Comparison of ENCODE assay signal across 19 cellular contexts in genomic region chr4:188245651-188246050, GRCh38.
"Had no signal": no experiment of that assay in that cellular context is flagged by ENCODE, and none has a peak within 500 bp of the region (broad histone marks: within the 10 kb centered on the region; RNA-seq: fewer than 3 reads in every experiment).

No MANE protein-coding gene starts in this region.

- H2AFZ ChIP-seq: hepatocyte had no signal

- H3K79me2 ChIP-seq: hepatocyte had no signal

- H3K9me3 ChIP-seq: esophagus muscularis mucosa, gastroesophageal sphincter, heart left ventricle, left lung, lower lobe of right lung, mucosa of descending colon had no signal

- DNase-seq: dermis blood vessel endothelial cell; dorsolateral prefrontal cortex; effector CD4-positive, alpha-beta T cell; effector memory CD4-positive, alpha-beta T cell; foreskin keratinocyte; heart left ventricle; hypothalamus; immature natural killer cell; left cardiac atrium; left lung; left ventricle myocardium superior; lower lobe of right lung; mesenchymal stem cell; mucosa of descending colon had no signal

- H3K36me3 ChIP-seq: esophagus muscularis mucosa, gastroesophageal sphincter, heart left ventricle, left lung, lower lobe of right lung had no signal

- H3K27ac ChIP-seq: coronary artery, dorsolateral prefrontal cortex, esophagus muscularis mucosa, foreskin keratinocyte, gastroesophageal sphincter, heart left ventricle, hepatocyte, left lung, lower lobe of right lung had no signal

- ATAC-seq: foreskin keratinocyte, gastroesophageal sphincter, heart left ventricle, left cardiac atrium, left lung, left ventricle myocardium superior, lower lobe of right lung, mucosa of descending colon had no signal

- H3K4me1 Mint-ChIP-seq: immature natural killer cell, mesothelial cell of epicardium had no signal

- H3K4me1 ChIP-seq: esophagus muscularis mucosa, foreskin keratinocyte, gastroesophageal sphincter, heart left ventricle, left lung, lower lobe of right lung had no signal

- H3K27me3 ChIP-seq: esophagus muscularis mucosa, foreskin keratinocyte, gastroesophageal sphincter, hepatocyte, left lung had no signal

- H3K4me3 ChIP-seq: coronary artery, dorsolateral prefrontal cortex, esophagus muscularis mucosa, gastroesophageal sphincter, heart left ventricle, hepatocyte, left lung, lower lobe of right lung, mucosa of descending colon had no signal

- H3K27ac Mint-ChIP-seq: immature natural killer cell, mesothelial cell of epicardium had no signal

- H3K4me3 Mint-ChIP-seq: immature natural killer cell, mesothelial cell of epicardium had no signal

- H3K4me2 ChIP-seq: hepatocyte had no signal

- H3K36me3 Mint-ChIP-seq: mesothelial cell of epicardium had no signal
